Comparison of ENCODE assay signal across 14 cellular contexts in genomic region chr16:89472711-89473075, GRCh38. TPM values are rescaled to one million over a fixed set of nuclear protein-coding genes. Genes with fewer than 3 reads are reported as not detected.
A peak's percentile ranks its signal among the peaks of the same experiment; 100 is the strongest.
DNase-seq lines count a peak whose midpoint lies in the region; ATAC-seq and TF ChIP-seq lines count a peak whose summit lies in the region.
"Had no signal": no experiment of that assay in that cellular context is flagged by ENCODE, and none has a peak within 500 bp of the region (broad histone marks: within the 10 kb centered on the region; RNA-seq: fewer than 3 reads in every experiment).

No MANE protein-coding gene starts in this region.

- H3K4me3 Mint-ChIP-seq in activated T-cell treated with anti-CD3 and anti-CD28 coated beads, Interleukin-2, amount 50 U/mL, for 72 hours = peak overlapping the region; percentile 3 to 41
- peak overlapping the region; percentile 20 for H3K4me3 Mint-ChIP-seq in stimulated activated effector memory CD8-positive, alpha-beta T cell treated with anti-CD3 and anti-CD28 coated beads, Interleukin-12 subunit alpha, Interleukin-12 subunit beta, amount 100 ng/mL, for 72 hours
- H3K4me3 Mint-ChIP-seq: neural crest cell had no signal

- H3K4me1 Mint-ChIP-seq in activated T-cell treated with anti-CD3 and anti-CD28 coated beads, Interleukin-2, amount 50 U/mL, for 72 hours (ENCODE audit: low read depth) = peaks cover 84% of the 10 kb centered on the region
- H3K4me1 Mint-ChIP-seq in stimulated activated effector memory CD8-positive, alpha-beta T cell treated with anti-CD3 and anti-CD28 coated beads, Interleukin-12 subunit alpha, Interleukin-12 subunit beta, amount 100 ng/mL, for 72 hours = peaks cover 68% of the 10 kb centered on the region

- H3K36me3 ChIP-seq in RWPE2 (ENCODE audit: low read depth) = peaks cover 45% of the 10 kb centered on the region
- H3K36me3 ChIP-seq in hepatocyte (replicated peaks; ENCODE audit: insufficient read depth, low read depth) = no peaks in the 10 kb centered on the region

- ATAC-seq in activated T-cell treated with anti-CD3 and anti-CD28 coated beads, Interleukin-2, amount 50 U/mL, for 72 hours (replicated peaks in 1 of 2) = no peak
- no peak for ATAC-seq in RWPE2 (ENCODE audit: low read depth)
- ATAC-seq in stimulated activated effector memory CD8-positive, alpha-beta T cell treated with anti-CD3 and anti-CD28 coated beads, Interleukin-12 subunit alpha, Interleukin-12 subunit beta, amount 100 ng/mL, for 72 hours = peak; percentile 37
- no peak for ATAC-seq in GM18502 (IDR thresholded peaks at IDR 0.05; ENCODE audit: poor library complexity, unreplicated experiment)

- H3K9me3 ChIP-seq in RWPE2 (ENCODE audit: severe bottlenecking) (no peaks in the 10 kb centered on the region), hepatocyte (ENCODE audit: low read depth) (no peaks in the 10 kb centered on the region)

- H3K36me3 Mint-ChIP-seq in activated T-cell treated with anti-CD3 and anti-CD28 coated beads, Interleukin-2, amount 50 U/mL, for 72 hours (ENCODE audit: insufficient read depth in 2 of 2) = peaks cover 2 to 8% of the 10 kb centered on the region in 2 donors
- peaks cover 18% of the 10 kb centered on the region for H3K36me3 Mint-ChIP-seq in stimulated activated effector memory CD8-positive, alpha-beta T cell treated with anti-CD3 and anti-CD28 coated beads, Interleukin-12 subunit alpha, Interleukin-12 subunit beta, amount 100 ng/mL, for 72 hours

- H3K27me3 ChIP-seq in RWPE2 (ENCODE audit: insufficient read depth, poor library complexity, severe bottlenecking) (no peaks in the 10 kb centered on the region), hepatocyte (no peaks in the 10 kb centered on the region), dorsolateral prefrontal cortex (no peaks in the 10 kb centered on the region)

- no peak overlapping the region for H3K4me3 ChIP-seq in RWPE2 (ENCODE audit: severe bottlenecking)
- H3K4me3 ChIP-seq in hepatocyte = no peak overlapping the region
- no peak overlapping the region for H3K4me3 ChIP-seq in dorsolateral prefrontal cortex

- H3K79me2 ChIP-seq in hepatocyte = peaks cover 100% of the 10 kb centered on the region

- H3K27me3 Mint-ChIP-seq in activated T-cell treated with anti-CD3 and anti-CD28 coated beads, Interleukin-2, amount 50 U/mL, for 72 hours (ENCODE audit: low read depth) = no peaks in the 10 kb centered on the region

- no peaks in the 10 kb centered on the region for H3K9me3 Mint-ChIP-seq in activated T-cell treated with anti-CD3 and anti-CD28 coated beads, Interleukin-2, amount 50 U/mL, for 72 hours
- H3K9me3 Mint-ChIP-seq in stimulated activated effector memory CD8-positive, alpha-beta T cell treated with anti-CD3 and anti-CD28 coated beads, Interleukin-12 subunit alpha, Interleukin-12 subunit beta, amount 100 ng/mL, for 72 hours = no peaks in the 10 kb centered on the region
- H3K9me3 Mint-ChIP-seq: neural crest cell had no signal

- no peak overlapping the region for H2AFZ ChIP-seq in hepatocyte

- TF ChIP-seq CTCF in RWPE2 (IDR thresholded peaks at IDR 0.05; ENCODE audit: poor library complexity, severe bottlenecking) (no peak), hepatocyte (IDR thresholded peaks at IDR 0.05; ENCODE audit: poor library complexity) (no peak), dorsolateral prefrontal cortex (IDR thresholded peaks at IDR 0.05 in 54 of 56, conservative IDR thresholded peaks at IDR 0.05 in 2 of 56; ENCODE audit: low read depth in 1 of 56, partially characterized antibody in 56 of 56) (no peak)

- peak overlapping the region; percentile 80 for H3K27ac Mint-ChIP-seq in activated T-cell treated with anti-CD3 and anti-CD28 coated beads, Interleukin-2, amount 50 U/mL, for 72 hours
- peak overlapping the region; percentile 41 for H3K27ac Mint-ChIP-seq in stimulated activated effector memory CD8-positive, alpha-beta T cell treated with anti-CD3 and anti-CD28 coated beads, Interleukin-12 subunit alpha, Interleukin-12 subunit beta, amount 100 ng/mL, for 72 hours

- H3K4me2 ChIP-seq in hepatocyte = no peak overlapping the region

- 88% methylated on average over 2 of the region's 2 CpGs for WGBS in hepatocyte (ENCODE audit: low lambda C conversion rate, missing lambda C conversion rate)

- H3K9me2 ChIP-seq in hepatocyte (replicated peaks; ENCODE audit: insufficient read depth) = no peaks in the 10 kb centered on the region

- H3K4me1 ChIP-seq in RWPE2 (ENCODE audit: insufficient read depth, poor library complexity, severe bottlenecking) = peaks cover 68% of the 10 kb centered on the region
- peaks cover 53% of the 10 kb centered on the region for H3K4me1 ChIP-seq in hepatocyte (ENCODE audit: insufficient read depth)

- intact Hi-C loops in dorsolateral prefrontal cortex (cut with DNase I) = no loop called here

- H3K27ac ChIP-seq in RWPE2 (ENCODE audit: poor library complexity, severe bottlenecking) (peak overlapping the region; percentile 88), hepatocyte (peak overlapping the region; percentile 22), dorsolateral prefrontal cortex (no peak overlapping the region)

- no peak for DNase-seq in activated T-cell treated with anti-CD3 and anti-CD28 coated beads, Interleukin-2, amount 50 U/mL, for 72 hours
- DNase-seq in activated T-cell treated with anti-CD3 and anti-CD28 coated beads, Interleukin-2, amount 50 U/mL, for 48 hours = no peak
- DNase-seq in RWPE2 (ENCODE audit: low spot score) (no peak), hepatocyte (ENCODE audit: low spot score) (no peak), dorsolateral prefrontal cortex (no peak)
- no peak for DNase-seq in stimulated activated effector memory CD8-positive, alpha-beta T cell treated with anti-CD3 and anti-CD28 coated beads, Interleukin-12 subunit alpha, Interleukin-12 subunit beta, amount 100 ng/mL, for 72 hours (ENCODE audit: low spot score in 2 of 2)
- DNase-seq in activated CD4-positive, CD25-positive, alpha-beta regulatory T cell treated with anti-CD3 and anti-CD28 coated beads, Interleukin-2, amount 50 U/mL, for 72 hours = no peak
- DNase-seq: activated CD8-positive, alpha-beta memory T cell treated with anti-CD3 and anti-CD28 coated beads for 24 hours; cortex of kidney; DND-41; NCI-H1694 treated with DMSO at 0.1 percent for 48 hours; T-helper 9 cell had no signal

- H4K20me1 ChIP-seq in hepatocyte (ENCODE audit: insufficient read depth, poor library complexity, severe bottlenecking) = peaks cover 98% of the 10 kb centered on the region

RNA-seq across cellular contexts. Expression of gene ANKRD11, which starts 17.7 kb away (rescaled TPM):
- 100 to 1,000 TPM; 204 to 215 TPM for total RNA-seq in activated T-cell treated with anti-CD3 and anti-CD28 coated beads, Interleukin-2, amount 50 U/mL, for 72 hours
- total RNA-seq in hepatocyte = 48.7 and 50.6 TPM in 2 replicates
- 130 and 135 TPM in 2 replicates for polyA plus RNA-seq in hepatocyte
- total RNA-seq in dorsolateral prefrontal cortex = 100 to 1,000 TPM; 131 to 216 (median 167) TPM

RNA-seq across cellular contexts. Expression of gene SPG7, which starts 35.5 kb away (rescaled TPM):
- 10 to 100 TPM; 67.4 to 82.1 TPM for total RNA-seq in activated T-cell treated with anti-CD3 and anti-CD28 coated beads, Interleukin-2, amount 50 U/mL, for 72 hours
- total RNA-seq in hepatocyte (149 and 222 TPM in 2 replicates), dorsolateral prefrontal cortex (100 to 1,000 TPM; 115 to 276 (median 151) TPM)
- 108 and 130 TPM in 2 replicates for polyA plus RNA-seq in hepatocyte

Comparison
In these comparisons a context has a peak if more than half of its experiments do, and no peak if none do; other contexts are left out.
1. H3K27ac ChIP-seq: peak in RWPE2 (single experiment) and hepatocyte (single experiment); none in dorsolateral prefrontal cortex (0 of 59).